In genomic region chr20:62219992-62220665, GRCh38 we compare ENCODE assay signal across 8 cellular contexts. TPM values are rescaled to one million over a fixed set of nuclear protein-coding genes. Genes with fewer than 3 reads are reported as not detected.
DNase-seq lines count a peak whose midpoint lies in the region; ATAC-seq and TF ChIP-seq lines count a peak whose summit lies in the region.

TSS of gene HRH3 (minus strand) at chr20:62220278. CDS start at chr20:62219970, 308 bp downstream.

- no peak for TF ChIP-seq CTCF in AG04449 (IDR thresholded peaks at IDR 0.05; ENCODE audit: insufficient read depth, low read length, missing control alignments)
- TF ChIP-seq CTCF in Peyer's patch (IDR thresholded peaks at IDR 0.05) = no peak
- TF ChIP-seq CTCF in adrenal gland (IDR thresholded peaks at IDR 0.05) = no peak

- TF ChIP-seq POLR2A in Peyer's patch (IDR thresholded peaks at IDR 0.05) = no peak
- no peak for TF ChIP-seq POLR2A in adrenal gland (IDR thresholded peaks at IDR 0.05)

- CTCF ChIA-PET in AG04449 (lab: Yijun Ruan, JAX) = no interaction called here

- H3K36me3 ChIP-seq in Peyer's patch (no peaks in the 10 kb centered on the region), adrenal gland (replicated peaks in 1 of 2) (no peaks in the 10 kb centered on the region), iPS-18a (ENCODE audit: control insufficient read depth, low read depth, low read length) (no peaks in the 10 kb centered on the region)

- 1% methylated on average over 71 to 84 of the region's 84 CpGs; no CpG with 5 or more reads in 2 of the 4 donors for WGBS in adrenal gland, 4 donors

- H3K9me3 ChIP-seq in Peyer's patch (no peaks in the 10 kb centered on the region), adrenal gland (replicated peaks in 1 of 3) (no peaks in the 10 kb centered on the region), iPS-18a (ENCODE audit: control insufficient read depth, low read depth, low read length) (no peaks in the 10 kb centered on the region)

- H3K27ac ChIP-seq in Peyer's patch (no peak within 1 kb of the TSS), adrenal gland (no peak within 1 kb of the TSS), iPS-18a (ENCODE audit: low read length) (no peak within 1 kb of the TSS)

- peaks cover 0 to 14% (median 5%) of the 10 kb centered on the region in 4 donors for H3K4me1 ChIP-seq in Peyer's patch
- peaks cover 10 to 13% of the 10 kb centered on the region in 2 donors for H3K4me1 ChIP-seq in adrenal gland (replicated peaks in 1 of 2)
- H3K4me1 ChIP-seq in iPS-18a (ENCODE audit: control insufficient read depth, low read depth, low read length) = peaks cover 10% of the 10 kb centered on the region

- POLR2A ChIA-PET in AG04449 (lab: Yijun Ruan, JAX) = no interaction called here

- 0 out of 2 replicates have a peak within 1 kb of the TSS, but pooled peaks have one; percentile 18 for H3K4me3 ChIP-seq in AG04449 (ENCODE audit: low read depth, low read length)
- H3K4me3 ChIP-seq in Peyer's patch = peak within 1 kb of the TSS in 3 of 4 donors; percentile 43 to 51 (median 44)
- H3K4me3 ChIP-seq in adrenal gland = peak within 1 kb of the TSS in 1 of 4 donors; percentile 45
- peak within 1 kb of the TSS; percentile 56 for H3K4me3 ChIP-seq in iPS-18a (ENCODE audit: low read length)

- no peak for DNase-seq in AG04449 (ENCODE audit: low read depth, low spot score)
- DNase-seq in Peyer's patch = peak in 1 of 3 donors; percentile 71
- DNase-seq in adrenal gland = peak in 4 of 7 donors; percentile 29 to 68 (median 46)
- peak; percentile 13 to 52 for DNase-seq in stimulated activated CD4-positive, alpha-beta T cell treated with anti-CD3 and anti-CD28 coated beads, Interleukin-4, amount 100 ng/mL, for 4 hours

- intact Hi-C loops in adrenal gland (cut with DNase I) = no loop called here

- ATAC-seq in GM19351 (IDR thresholded peaks at IDR 0.05; ENCODE audit: unreplicated experiment) (peak; percentile 43), GM19455 (IDR thresholded peaks at IDR 0.05; ENCODE audit: unreplicated experiment) (no peak), HG03457 (IDR thresholded peaks at IDR 0.05; ENCODE audit: unreplicated experiment) (no peak)

- H3K9ac ChIP-seq in iPS-18a (ENCODE audit: low read length) = peak within 1 kb of the TSS; percentile 42

- H3K27me3 ChIP-seq in Peyer's patch (peaks cover 2 to 30% of the 10 kb centered on the region in 2 donors), adrenal gland (peaks cover 29% of the 10 kb centered on the region), iPS-18a (ENCODE audit: control insufficient read depth, insufficient read depth, low read length) (peaks cover 63% of the 10 kb centered on the region)

RNA-seq across cellular contexts. Expression of gene HRH3, which starts in this region (rescaled TPM):
- total RNA-seq in Peyer's patch (under 1 TPM in 1 of 4 donors, not detected in 3; 0.27 TPM), adrenal gland (under 1 TPM in 1 of 8 donors, not detected in 7; 0.08 TPM)
- under 1 TPM in 2 of 3 donors, not detected in 1; 0.13 to 0.80 TPM for polyA plus RNA-seq in adrenal gland

Comparison
In these comparisons a context has a peak if more than half of its experiments do, and no peak if none do; other contexts are left out.
1. Peak in DNase-seq in adrenal gland; RNA of the gene not detected or under 1 TPM.